In the genomic region with DNA sequence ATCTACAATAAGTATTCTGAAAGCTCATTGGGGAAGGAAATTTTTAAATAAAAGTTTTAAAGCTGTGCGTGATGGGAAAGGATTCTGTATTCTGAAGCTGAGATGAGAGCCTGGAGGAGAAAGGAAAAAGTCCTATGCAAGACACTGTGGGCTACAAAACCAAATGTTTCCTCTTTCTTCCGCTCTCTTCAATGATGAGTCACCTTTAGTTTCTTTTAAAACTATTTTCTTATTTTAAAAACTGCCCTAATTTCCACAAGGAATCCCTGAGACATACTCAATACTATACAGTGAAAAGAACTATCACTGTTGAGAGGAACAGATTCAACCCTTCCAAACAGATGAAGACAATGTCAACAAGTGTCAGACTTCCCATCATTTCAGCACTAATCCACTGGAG, we compare ENCODE assay signal across 1 cellular context.
TF ChIP-seq lines count a peak whose summit lies in the region.

No MANE protein-coding gene starts in this region.

TF ChIP-seq in WTC11, 78 proteins besides CTCF, POLR2A, EP300 and RAD21 (continued from another document):
- TF ChIP-seq, protein P1, sequence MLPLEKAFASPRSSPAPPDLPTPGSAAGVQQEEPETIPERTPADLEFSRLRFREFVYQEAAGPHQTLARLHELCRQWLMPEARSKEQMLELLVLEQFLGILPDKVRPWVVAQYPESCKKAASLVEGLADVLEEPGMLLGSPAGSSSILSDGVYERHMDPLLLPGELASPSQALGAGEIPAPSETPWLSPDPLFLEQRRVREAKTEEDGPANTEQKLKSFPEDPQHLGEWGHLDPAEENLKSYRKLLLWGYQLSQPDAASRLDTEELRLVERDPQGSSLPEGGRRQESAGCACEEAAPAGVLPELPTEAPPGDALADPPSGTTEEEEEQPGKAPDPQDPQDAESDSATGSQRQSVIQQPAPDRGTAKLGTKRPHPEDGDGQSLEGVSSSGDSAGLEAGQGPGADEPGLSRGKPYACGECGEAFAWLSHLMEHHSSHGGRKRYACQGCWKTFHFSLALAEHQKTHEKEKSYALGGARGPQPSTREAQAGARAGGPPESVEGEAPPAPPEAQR (CRISPR knock-in tag; IDR thresholded peaks at IDR 0.05) = no peak
- TF ChIP-seq, protein P2, sequence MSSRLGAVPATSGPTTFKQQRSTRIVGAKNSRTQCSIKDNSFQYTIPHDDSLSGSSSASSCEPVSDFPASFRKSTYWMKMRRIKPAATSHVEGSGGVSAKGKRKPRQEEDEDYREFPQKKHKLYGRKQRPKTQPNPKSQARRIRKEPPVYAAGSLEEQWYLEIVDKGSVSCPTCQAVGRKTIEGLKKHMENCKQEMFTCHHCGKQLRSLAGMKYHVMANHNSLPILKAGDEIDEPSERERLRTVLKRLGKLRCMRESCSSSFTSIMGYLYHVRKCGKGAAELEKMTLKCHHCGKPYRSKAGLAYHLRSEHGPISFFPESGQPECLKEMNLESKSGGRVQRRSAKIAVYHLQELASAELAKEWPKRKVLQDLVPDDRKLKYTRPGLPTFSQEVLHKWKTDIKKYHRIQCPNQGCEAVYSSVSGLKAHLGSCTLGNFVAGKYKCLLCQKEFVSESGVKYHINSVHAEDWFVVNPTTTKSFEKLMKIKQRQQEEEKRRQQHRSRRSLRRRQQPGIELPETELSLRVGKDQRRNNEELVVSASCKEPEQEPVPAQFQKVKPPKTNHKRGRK (CRISPR knock-in tag; IDR thresholded peaks at IDR 0.05; ENCODE audit: borderline replicate concordance) = no peak
- no peak for TF ChIP-seq GABPB1 (CRISPR knock-in tag; IDR thresholded peaks at IDR 0.05)
- no peak for TF ChIP-seq TEAD4 (CRISPR knock-in tag; IDR thresholded peaks at IDR 0.05)
